In genomic region chr4:70768301-70768948, GRCh38 we compare ENCODE assay signal across 15 cellular contexts. TPM values are rescaled to one million over a fixed set of nuclear protein-coding genes. Genes with fewer than 3 reads are reported as not detected.
DNase-seq lines count a peak whose midpoint lies in the region; ATAC-seq and TF ChIP-seq lines count a peak whose summit lies in the region.
"Had no signal": no experiment of that assay in that cellular context is flagged by ENCODE, and none has a peak within 500 bp of the region (broad histone marks: within the 10 kb centered on the region; RNA-seq: fewer than 3 reads in every experiment).

No MANE protein-coding gene starts in this region.

- peaks cover 43% of the 10 kb centered on the region for H3K36me3 Mint-ChIP-seq in neural progenitor cell
- peaks cover 58% of the 10 kb centered on the region for H3K36me3 Mint-ChIP-seq in CD4-positive, alpha-beta T cell (ENCODE audit: low read depth)

- peak overlapping the region in 1 of 2 experiments; percentile 4; a peak in 1 of 4 replicates for H4K8ac ChIP-seq in IMR-90 (ENCODE audit: low read depth in 2 of 2, low read length in 2 of 2)

- in situ Hi-C loops in IMR-90 (cut with MboI; ENCODE audit: low sequenced_read_pairs), result no loop called here

- H3K4me3 Mint-ChIP-seq in neural progenitor cell, result no peak overlapping the region
- no peak overlapping the region for H3K4me3 Mint-ChIP-seq in CD4-positive, alpha-beta T cell
- H3K4me3 Mint-ChIP-seq: CD4-positive, alpha-beta memory T cell had no signal

- H3K4me1 ChIP-seq in IMR-90 (ENCODE audit: control insufficient read depth, insufficient read depth, low read length) (no peaks in the 10 kb centered on the region; the same call in 1 of the 2 replicates), osteoblast (ENCODE audit: insufficient read depth, low read length) (peaks cover 14% of the 10 kb centered on the region), neural progenitor cell (no peaks in the 10 kb centered on the region)
- H3K4me1 ChIP-seq: A549 had no signal

- H3K27ac ChIP-seq in IMR-90 (ENCODE audit: insufficient read depth, low read length) (no peak overlapping the region), osteoblast (ENCODE audit: low read depth, low read length) (peak overlapping the region; percentile 81), neural progenitor cell (no peak overlapping the region)
- no peak overlapping the region for H3K27ac ChIP-seq in CD4-positive, alpha-beta T cell (ENCODE audit: low read depth, low read length)
- H3K27ac ChIP-seq: A549 had no signal

- intact Hi-C loops in IMR-90 (cut with micrococcal nuclease), result no loop called here
- intact Hi-C loops in CD4-positive, alpha-beta T cell (cut with DNase I, micrococcal nuclease), result no loop called here

- dilution Hi-C loops in IMR-90 (cut with HindIII; ENCODE audit: low sequenced_read_pairs, unreplicated experiment), result no loop called here

- H3K27ac Mint-ChIP-seq in neural progenitor cell, result no peak overlapping the region
- no peak overlapping the region for H3K27ac Mint-ChIP-seq in CD4-positive, alpha-beta T cell

- H3K27me3 ChIP-seq in IMR-90 (ENCODE audit: control insufficient read depth, insufficient read depth, low read length) (no peaks in the 10 kb centered on the region), osteoblast (ENCODE audit: insufficient read depth, low read length) (no peaks in the 10 kb centered on the region), neural progenitor cell (no peaks in the 10 kb centered on the region)
- H3K27me3 ChIP-seq in CD4-positive, alpha-beta T cell (ENCODE audit: control insufficient read depth, insufficient read depth, low read length), result no peaks in the 10 kb centered on the region

- no peaks in the 10 kb centered on the region for H3K27me3 Mint-ChIP-seq in neural progenitor cell (ENCODE audit: insufficient read depth, low read depth)
- no peaks in the 10 kb centered on the region for H3K27me3 Mint-ChIP-seq in CD4-positive, alpha-beta T cell
- H3K27me3 Mint-ChIP-seq: CD4-positive, alpha-beta memory T cell had no signal

- H3K4me2 ChIP-seq in IMR-90 (ENCODE audit: low read depth, low read length) (peak overlapping the region; percentile 54; the same call in 1 of the 2 replicates), osteoblast (ENCODE audit: insufficient read depth, low read length) (peak overlapping the region; percentile 72), neural progenitor cell (no peak overlapping the region)
- H3K4me2 ChIP-seq: A549 had no signal

- H3K79me1 ChIP-seq in IMR-90 (ENCODE audit: low read depth in 1 of 2, low read length in 2 of 2), result peaks cover 4 to 9% of the 10 kb centered on the region in 2 experiments; a peak in 2 of 4 replicates

- H3K4ac ChIP-seq in IMR-90 (ENCODE audit: low read depth, low read length), result no peak overlapping the region

- H3K36me3 ChIP-seq in IMR-90 (ENCODE audit: control insufficient read depth, insufficient read depth, low read length) (peaks cover 41% of the 10 kb centered on the region), osteoblast (ENCODE audit: insufficient read depth, low read length) (peaks cover 49% of the 10 kb centered on the region), neural progenitor cell (no peaks in the 10 kb centered on the region)

- no peaks in the 10 kb centered on the region for H3K9me3 Mint-ChIP-seq in neural progenitor cell
- H3K9me3 Mint-ChIP-seq in CD4-positive, alpha-beta T cell, result no peaks in the 10 kb centered on the region
- H3K9me3 Mint-ChIP-seq: CD4-positive, alpha-beta memory T cell had no signal

- peak overlapping the region; percentile 67; the same call in 1 of the 2 replicates for H3K23ac ChIP-seq in IMR-90 (ENCODE audit: low read depth, low read length)

- no peak overlapping the region for H3K9ac ChIP-seq in IMR-90 (ENCODE audit: low read depth, low read length)
- H3K9ac ChIP-seq in neural progenitor cell, result no peak overlapping the region

- H2AFZ ChIP-seq in IMR-90 (replicated peaks; ENCODE audit: low read length, poor library complexity) (no peak overlapping the region), osteoblast (ENCODE audit: low read length) (peak overlapping the region; percentile 69), neural progenitor cell (replicated peaks) (no peak overlapping the region)

- no peak for TF ChIP-seq RAD21 in IMR-90 (IDR thresholded peaks at IDR 0.05; ENCODE audit: low read length)

- H4K20me1 ChIP-seq in IMR-90 (ENCODE audit: insufficient read depth, low read length) (no peaks in the 10 kb centered on the region), osteoblast (ENCODE audit: insufficient read depth, low read length) (no peaks in the 10 kb centered on the region), neural progenitor cell (ENCODE audit: low read depth) (no peaks in the 10 kb centered on the region)

- no peak overlapping the region for H2BK15ac ChIP-seq in IMR-90 (ENCODE audit: low read depth, low read length)

- H3K79me2 ChIP-seq in osteoblast (ENCODE audit: insufficient read depth, low read length) (peaks cover 15% of the 10 kb centered on the region), neural progenitor cell (ENCODE audit: low read depth) (no peaks in the 10 kb centered on the region)

- peak; percentile 9 for DNase-seq in AG10803 (ENCODE audit: low read depth)
- peak; percentile 34 for DNase-seq in IMR-90
- peak; percentile 11 to 64 for DNase-seq in dermis microvascular lymphatic vessel endothelial cell (ENCODE audit: low read depth in 2 of 2)
- peak; percentile 74 for DNase-seq in osteoblast (ENCODE audit: insufficient read length, low spot score, missing footprints)
- DNase-seq in NOMO-1 (lab: John Stamatoyannopoulos, UW; ENCODE audit: unreplicated experiment in 2 of 2), result no peak
- no peak for DNase-seq in neural progenitor cell (ENCODE audit: low spot score)
- no peak for DNase-seq in CD4-positive, alpha-beta T cell
- DNase-seq: CD4-positive, alpha-beta memory T cell; DMS79 treated with DMSO at 0.1 percent for 48 hours; NCI-H1105 treated with DMSO at 0.1 percent for 48 hours; NCI-H187; SIG-M5 had no signal

- no peaks in the 10 kb centered on the region for H3K9me3 ChIP-seq in IMR-90 (ENCODE audit: control insufficient read depth, insufficient read depth, low read length)
- no peaks in the 10 kb centered on the region for H3K9me3 ChIP-seq in osteoblast (ENCODE audit: low read depth, low read length)
- no peaks in the 10 kb centered on the region for H3K9me3 ChIP-seq in neural progenitor cell (ENCODE audit: low read depth)
- H3K9me3 ChIP-seq in CD4-positive, alpha-beta T cell (ENCODE audit: control insufficient read depth, low read length), result no peaks in the 10 kb centered on the region
- H3K9me3 ChIP-seq: A549 had no signal

- H3K9me1 ChIP-seq in IMR-90 (ENCODE audit: insufficient read depth, low read length), result no peaks in the 10 kb centered on the region; the same call in 1 of the 2 replicates

- 0 out of 2 replicates have a peak overlapping the region, but pooled peaks have one; percentile 53 for H3K14ac ChIP-seq in IMR-90 (replicated peaks; ENCODE audit: low read depth, low read length)

- H2BK20ac ChIP-seq in IMR-90 (ENCODE audit: low read depth, low read length), result no peak overlapping the region

- H4K91ac ChIP-seq in IMR-90 (ENCODE audit: insufficient read depth, low read depth, low read length), result no peak overlapping the region

- CTCF ChIA-PET in IMR-90 (lab: Yijun Ruan, JAX), result no interaction called here
- CTCF ChIA-PET in CD4-positive, alpha-beta T cell (lab: Charles Lee), result no interaction called here

- peak overlapping the region; percentile 45; the same call in 1 of the 2 replicates for H2BK120ac ChIP-seq in IMR-90 (ENCODE audit: low read depth, low read length)

- no peak for TF ChIP-seq CTCF in AG10803 (conservative IDR thresholded peaks at IDR 0.05; ENCODE audit: low read length)
- TF ChIP-seq CTCF in IMR-90 (conservative IDR thresholded peaks at IDR 0.05; ENCODE audit: low read depth, low read length), result no peak
- TF ChIP-seq CTCF in osteoblast (IDR thresholded peaks at IDR 0.05; ENCODE audit: extremely low read depth, low read depth, low read length), result no peak
- no peak for TF ChIP-seq CTCF in neural progenitor cell (IDR thresholded peaks at IDR 0.05)
- TF ChIP-seq CTCF in CD4-positive, alpha-beta T cell (IDR thresholded peaks at IDR 0.05), result no peak

- no peak for ATAC-seq in IMR-90 (ENCODE audit: low read depth)
- no peak for ATAC-seq in HG02759 (IDR thresholded peaks at IDR 0.05; ENCODE audit: unreplicated experiment)
- no peak for ATAC-seq in CD4-positive, alpha-beta T cell (ENCODE audit: poor library complexity)
- ATAC-seq: A549, K562 had no signal

- H3F3A ChIP-seq in neural progenitor cell (ENCODE audit: low read depth), result no peaks in the 10 kb centered on the region

- no peak overlapping the region for H2AK9ac ChIP-seq in IMR-90 (replicated peaks; ENCODE audit: low read depth, low read length, poor library complexity)

- TF ChIP-seq POLR2A in IMR-90 (IDR thresholded peaks at IDR 0.05; ENCODE audit: low read depth, low read length), result no peak

- no TSS peak for BruUV-seq in IMR-90 (replicated peaks; lab: Mats Ljungman, UMichigan)

- peak overlapping the region; percentile 49 for H2BK5ac ChIP-seq in IMR-90 (ENCODE audit: low read depth, low read length, poor library complexity, severe bottlenecking)

- POLR2A ChIA-PET in IMR-90 (lab: Charles Lee; ENCODE audit: unreplicated experiment), result no interaction called here
- POLR2A ChIA-PET in CD4-positive, alpha-beta T cell (lab: Charles Lee), result no interaction called here

- no peak overlapping the region for H3K56ac ChIP-seq in IMR-90 (ENCODE audit: extremely low read depth, insufficient read depth, low read length)

- H3K4me1 Mint-ChIP-seq in neural progenitor cell, result no peaks in the 10 kb centered on the region
- H3K4me1 Mint-ChIP-seq in CD4-positive, alpha-beta T cell (ENCODE audit: low read depth), result peaks cover 12% of the 10 kb centered on the region

- no CpG with 5 or more reads among the region's 3 CpGs for WGBS in IMR-90 (ENCODE audit: extremely low coverage in 2 of 2, insufficient read length in 1 of 2), 2 experiments

- H3K18ac ChIP-seq in IMR-90 (ENCODE audit: low read depth, low read length), result no peak overlapping the region; the same call in 1 of the 2 replicates

- peak overlapping the region; percentile 75 for H2AK5ac ChIP-seq in IMR-90 (ENCODE audit: low read depth, low read length)

- H3K4me3 ChIP-seq in AG10803 (ENCODE audit: low read length), result no peak overlapping the region
- H3K4me3 ChIP-seq in IMR-90 (ENCODE audit: insufficient read depth, low read depth, low read length), result no peak overlapping the region
- H3K4me3 ChIP-seq in osteoblast (ENCODE audit: insufficient read depth, low read length), result peak overlapping the region; percentile 18
- H3K4me3 ChIP-seq in neural progenitor cell, result no peak overlapping the region
- H3K4me3 ChIP-seq: A549, K562 had no signal

- H4K5ac ChIP-seq in IMR-90 (ENCODE audit: low read depth, low read length), result no peak overlapping the region

TF ChIP-seq in IMR-90, 13 proteins besides CTCF, POLR2A, EP300 and RAD21 (continues in another document):
- no peak for TF ChIP-seq MAZ (IDR thresholded peaks at IDR 0.05; ENCODE audit: borderline replicate concordance, low read depth, low read length)

RNA-seq across cellular contexts. Expression of gene RUFY3, which starts 46.7 kb away (rescaled TPM):
- total RNA-seq in IMR-90 (2012; rRNA removed) (28.9 and 41.1 TPM in 2 replicates), dermis microvascular lymphatic vessel endothelial cell (25.4 and 29.6 TPM in 2 replicates), osteoblast (82.5 and 90.2 TPM in 2 replicates), neural progenitor cell (ENCODE audit: low replicate concordance) (63.2 and 80.9 TPM in 2 replicates)
- 19.6 and 20.3 TPM in 2 replicates for polyA plus RNA-seq in IMR-90 (2012; rRNA removed)
- 3.6 and 4.6 TPM in 2 replicates for polyA plus RNA-seq in IMR-90 (2012; cell fraction: cytosol; rRNA removed)
- 18.9 and 93.0 TPM in 2 replicates for polyA plus RNA-seq in IMR-90 (2012; cell fraction: nucleus; rRNA removed; ENCODE audit: low replicate concordance)
- total RNA-seq in CD4-positive, alpha-beta T cell, result 10 to 100 TPM; 18.0 to 18.1 TPM

Comparison
In these comparisons a context has a peak if more than half of its experiments do, and no peak if none do; other contexts are left out.
1. DNase-seq: peak in AG10803 (single experiment), IMR-90 (single experiment), dermis microvascular lymphatic vessel endothelial cell (2 of 2) and osteoblast (single experiment); none in NOMO-1 (0 of 2), neural progenitor cell (single experiment) and CD4-positive, alpha-beta T cell (0 of 10).